Comparison of ENCODE assay signal across 32 cellular contexts in the genomic region with DNA sequence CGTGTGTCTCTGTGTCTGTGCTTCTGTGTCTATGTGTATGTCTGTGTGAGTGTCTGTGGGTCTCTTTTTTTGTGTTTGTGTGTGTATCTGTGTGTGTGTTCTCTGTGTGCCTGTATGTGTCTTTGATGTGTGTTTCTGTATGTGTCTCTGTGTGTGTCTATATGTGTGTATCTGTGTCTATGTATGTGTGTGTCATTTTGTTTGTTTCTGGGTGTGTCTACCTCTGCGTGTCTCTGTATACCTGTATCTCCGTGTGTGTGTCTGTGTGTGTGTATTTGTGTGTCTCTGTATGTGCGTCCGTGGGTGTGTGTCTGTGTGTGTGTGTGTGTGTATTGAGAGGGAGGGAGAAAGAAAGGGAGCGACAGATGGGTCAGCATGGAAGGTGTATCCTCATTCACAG.
"Had no signal": no experiment of that assay in that cellular context is flagged by ENCODE, and none has a peak within 500 bp of the region (broad histone marks: within the 10 kb centered on the region; RNA-seq: fewer than 3 reads in every experiment).

No MANE protein-coding gene starts in this region.

- H3K4me3 Mint-ChIP-seq: activated CD4-positive, alpha-beta memory T cell treated with anti-CD3 and anti-CD28 coated beads for 36 hours; activated CD8-positive, alpha-beta memory T cell treated with anti-CD3 and anti-CD28 coated beads, Interleukin-2, amount 10 ng/mL, durations not matched to agents 7 days and 5 days; activated CD8-positive, alpha-beta T cell treated with anti-CD3 and anti-CD28 coated beads, Interleukin-2, amount 10 ng/mL, durations not matched to agents 7 days and 5 days; activated naive CD4-positive, alpha-beta T cell treated with anti-CD3 and anti-CD28 coated beads for 36 hours; activated naive CD4-positive, alpha-beta T cell treated with anti-CD3 and anti-CD28 coated beads, Interleukin-2, amount 50 U/mL, for 24 hours; activated naive CD8-positive, alpha-beta T cell treated with anti-CD3 and anti-CD28 coated beads for 36 hours; activated naive CD8-positive, alpha-beta T cell treated with anti-CD3 and anti-CD28 coated beads, Interleukin-2, amount 50 U/mL, for 24 hours; activated T-helper 1 cell treated with anti-CD3 and anti-CD28 coated beads, Interleukin-12 subunit alpha, Interleukin-12 subunit beta, Interleukin-2, Interleukin-4 antibody, amounts not matched to agents 30 ng/mL and 10 ng/mL and 1 ng/mL, durations not matched to agents 14 hours and 24 hours and 36 hours; effector memory CD8-positive, alpha-beta T cell had no signal

- H3K27ac ChIP-seq: adrenal gland, body of pancreas, esophagus squamous epithelium, gastroesophageal sphincter, heart right ventricle had no signal

- H3K36me3 Mint-ChIP-seq: activated CD4-positive, alpha-beta memory T cell treated with anti-CD3 and anti-CD28 coated beads for 36 hours; activated CD8-positive, alpha-beta memory T cell treated with anti-CD3 and anti-CD28 coated beads, Interleukin-2, amount 10 ng/mL, durations not matched to agents 7 days and 5 days; activated naive CD4-positive, alpha-beta T cell treated with anti-CD3 and anti-CD28 coated beads, Interleukin-2, amount 50 U/mL, for 24 hours; activated naive CD8-positive, alpha-beta T cell treated with anti-CD3 and anti-CD28 coated beads for 36 hours had no signal

- ATAC-seq: activated CD8-positive, alpha-beta memory T cell treated with anti-CD3 and anti-CD28 coated beads, Interleukin-2, amount 10 ng/mL, durations not matched to agents 7 days and 5 days; activated CD8-positive, alpha-beta T cell treated with anti-CD3 and anti-CD28 coated beads, Interleukin-2, amount 10 ng/mL, durations not matched to agents 7 days and 5 days; activated naive CD8-positive, alpha-beta T cell treated with anti-CD3 and anti-CD28 coated beads, Interleukin-2, amount 50 U/mL, for 24 hours; body of pancreas; effector memory CD8-positive, alpha-beta T cell; gastroesophageal sphincter; heart right ventricle had no signal

- H3K9me3 ChIP-seq: adrenal gland, body of pancreas, esophagus squamous epithelium, gastroesophageal sphincter, heart right ventricle had no signal

- FAIRE-seq: colon had no signal

- H3K4me1 ChIP-seq: adrenal gland, heart right ventricle had no signal

- DNase-seq: activated CD4-positive, alpha-beta memory T cell treated with anti-CD3 and anti-CD28 coated beads for 36 hours; activated CD4-positive, alpha-beta T cell treated with anti-CD3 and anti-CD28 coated beads for 1 hour; activated CD4-positive, alpha-beta T cell treated with anti-CD3 and anti-CD28 coated beads for 4 hours; activated CD4-positive, CD25-positive, alpha-beta regulatory T cell; activated CD8-positive, alpha-beta memory T cell treated with anti-CD3 and anti-CD28 coated beads, Interleukin-2, amount 10 ng/mL, durations not matched to agents 7 days and 5 days; activated CD8-positive, alpha-beta memory T cell treated with anti-CD3 and anti-CD28 coated beads, Interleukin-2, amount 50 U/mL, for 4 hours; activated CD8-positive, alpha-beta T cell treated with anti-CD3 and anti-CD28 coated beads, Interleukin-2, amount 10 ng/mL, durations not matched to agents 7 days and 5 days; activated effector memory CD4-positive, alpha-beta T cell treated with anti-CD3 and anti-CD28 coated beads, Interleukin-2, amount 50 U/mL, for 16 hours; activated naive CD4-positive, alpha-beta T cell treated with anti-CD3 and anti-CD28 coated beads for 36 hours; activated naive CD8-positive, alpha-beta T cell treated with anti-CD3 and anti-CD28 coated beads for 36 hours; activated naive CD8-positive, alpha-beta T cell treated with anti-CD3 and anti-CD28 coated beads, Interleukin-2, amount 50 U/mL, for 24 hours; activated T-cell treated with anti-CD3 and anti-CD28 coated beads, Interleukin-2, amount 50 U/mL, for 1 hour; activated T-cell treated with anti-CD3 and anti-CD28 coated beads, Interleukin-2, amount 50 U/mL, for 48 hours; adrenal gland; amygdala; aorta; body of pancreas; caudate nucleus; cortex of kidney; dermis blood vessel endothelial cell; effector CD4-positive, alpha-beta T cell; effector memory CD8-positive, alpha-beta T cell; erythroblast; esophagus squamous epithelium; foreskin melanocyte; heart right ventricle; T-helper 2 cell had no signal

- H3K27ac Mint-ChIP-seq: activated CD4-positive, alpha-beta memory T cell treated with anti-CD3 and anti-CD28 coated beads for 36 hours; activated CD8-positive, alpha-beta memory T cell treated with anti-CD3 and anti-CD28 coated beads, Interleukin-2, amount 10 ng/mL, durations not matched to agents 7 days and 5 days; activated CD8-positive, alpha-beta T cell treated with anti-CD3 and anti-CD28 coated beads, Interleukin-2, amount 10 ng/mL, durations not matched to agents 7 days and 5 days; activated naive CD4-positive, alpha-beta T cell treated with anti-CD3 and anti-CD28 coated beads for 36 hours; activated naive CD4-positive, alpha-beta T cell treated with anti-CD3 and anti-CD28 coated beads, Interleukin-2, amount 50 U/mL, for 24 hours; activated naive CD8-positive, alpha-beta T cell treated with anti-CD3 and anti-CD28 coated beads for 36 hours; activated naive CD8-positive, alpha-beta T cell treated with anti-CD3 and anti-CD28 coated beads, Interleukin-2, amount 50 U/mL, for 24 hours; activated T-helper 1 cell treated with anti-CD3 and anti-CD28 coated beads, Interleukin-12 subunit alpha, Interleukin-12 subunit beta, Interleukin-2, Interleukin-4 antibody, amounts not matched to agents 30 ng/mL and 10 ng/mL and 1 ng/mL, durations not matched to agents 14 hours and 24 hours and 36 hours; activated T-helper 2 cell treated with anti-CD3 and anti-CD28 coated beads, Interferon-gamma antibody, Interleukin-2, Interleukin-4, amounts not matched to agents 10 μg/mL and 5 μg/mL and 100 μg/mL, durations not matched to agents 14 hours and 24 hours and 36 hours; effector memory CD8-positive, alpha-beta T cell had no signal

- H3K36me3 ChIP-seq: adrenal gland, esophagus squamous epithelium, gastroesophageal sphincter, heart right ventricle had no signal

- H3K4me1 Mint-ChIP-seq: activated naive CD4-positive, alpha-beta T cell treated with anti-CD3 and anti-CD28 coated beads, Interleukin-2, amount 50 U/mL, for 24 hours had no signal

- H3K9me3 Mint-ChIP-seq: activated CD4-positive, alpha-beta memory T cell treated with anti-CD3 and anti-CD28 coated beads for 36 hours; activated naive CD4-positive, alpha-beta T cell treated with anti-CD3 and anti-CD28 coated beads for 36 hours; activated naive CD4-positive, alpha-beta T cell treated with anti-CD3 and anti-CD28 coated beads, Interleukin-2, amount 50 U/mL, for 24 hours; activated naive CD8-positive, alpha-beta T cell treated with anti-CD3 and anti-CD28 coated beads for 36 hours; activated naive CD8-positive, alpha-beta T cell treated with anti-CD3 and anti-CD28 coated beads, Interleukin-2, amount 50 U/mL, for 24 hours; activated T-helper 1 cell treated with anti-CD3 and anti-CD28 coated beads, Interleukin-12 subunit alpha, Interleukin-12 subunit beta, Interleukin-2, Interleukin-4 antibody, amounts not matched to agents 30 ng/mL and 10 ng/mL and 1 ng/mL, durations not matched to agents 14 hours and 24 hours and 36 hours; activated T-helper 2 cell treated with anti-CD3 and anti-CD28 coated beads, Interferon-gamma antibody, Interleukin-2, Interleukin-4, amounts not matched to agents 10 μg/mL and 5 μg/mL and 100 μg/mL, durations not matched to agents 14 hours and 24 hours and 36 hours; effector memory CD8-positive, alpha-beta T cell had no signal

- H3K27me3 ChIP-seq: adrenal gland, body of pancreas, gastroesophageal sphincter had no signal

- H3K27me3 Mint-ChIP-seq: activated CD8-positive, alpha-beta memory T cell treated with anti-CD3 and anti-CD28 coated beads, Interleukin-2, amount 10 ng/mL, durations not matched to agents 7 days and 5 days had no signal

- H3K4me3 ChIP-seq: adrenal gland, body of pancreas, esophagus squamous epithelium, gastroesophageal sphincter, heart right ventricle had no signal
